Comparison of ENCODE assay signal across 14 cellular contexts in the genomic region with DNA sequence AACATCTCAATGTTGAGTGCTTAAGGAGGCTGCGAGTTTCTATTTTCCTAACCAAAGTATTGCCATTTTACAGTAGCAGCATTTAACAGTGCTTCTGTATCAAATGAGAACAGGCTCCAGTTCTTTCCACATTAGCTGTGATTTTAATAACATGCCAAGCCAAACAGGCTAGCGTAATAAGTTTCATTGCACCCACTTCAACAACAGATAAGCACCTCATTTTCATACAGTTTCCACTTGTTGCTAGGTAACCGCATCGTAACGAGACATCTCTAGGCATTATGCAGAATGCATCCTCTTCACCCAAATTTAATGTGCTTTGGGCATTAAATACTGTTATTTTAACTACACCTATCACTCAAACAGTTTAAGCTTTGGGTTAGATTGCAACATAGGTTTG.
A peak's percentile ranks its signal among the peaks of the same experiment; 100 is the strongest.
DNase-seq lines count a peak whose midpoint lies in the region; ATAC-seq lines count a peak whose summit lies in the region.
"Had no signal": no experiment of that assay in that cellular context is flagged by ENCODE, and none has a peak within 500 bp of the region (broad histone marks: within the 10 kb centered on the region; RNA-seq: fewer than 3 reads in every experiment).

No MANE protein-coding gene starts in this region.

- no peak for DNase-seq in left ventricle myocardium superior
- no peak for DNase-seq in left cardiac atrium
- DNase-seq in NCI-H1105 treated with DMSO at 0.1 percent for 48 hours (lab: John Stamatoyannopoulos, UW), result peak; percentile 84
- DNase-seq in NCI-H526 treated with DMSO at 0.1 percent for 48 hours (lab: John Stamatoyannopoulos, UW), result peak; percentile 80
- DNase-seq in globus pallidus (ENCODE audit: low spot score), result no peak
- DNase-seq in NCI-H2171 treated with DMSO at 0.1 percent for 48 hours (lab: John Stamatoyannopoulos, UW), result no peak
- DNase-seq: Caco-2; CD4-positive, CD25-positive, alpha-beta regulatory T cell; GF-D8; KG1; NCI-H2029; NCI-H226; SHP77 treated with DMSO at 0.1 percent for 48 hours had no signal

- peak; percentile 25 for ATAC-seq in left ventricle myocardium superior
- no peak for ATAC-seq in left cardiac atrium
- no peak for ATAC-seq in HG03095 (IDR thresholded peaks at IDR 0.05; ENCODE audit: unreplicated experiment)

- intact Hi-C loops in left ventricle myocardium superior (cut with micrococcal nuclease) (no loop called here), left cardiac atrium (cut with DNase I) (no loop called here)

Comparison
In these comparisons a context has a peak if more than half of its experiments do, and no peak if none do; other contexts are left out.
1. DNase-seq: peak in NCI-H1105 treated with DMSO at 0.1 percent for 48 hours (single experiment) and NCI-H526 treated with DMSO at 0.1 percent for 48 hours (single experiment); none in left ventricle myocardium superior (single experiment), left cardiac atrium (single experiment), globus pallidus (single experiment) and NCI-H2171 treated with DMSO at 0.1 percent for 48 hours (single experiment).